ENCODE assay signal across 28 cellular contexts in the genomic region with DNA sequence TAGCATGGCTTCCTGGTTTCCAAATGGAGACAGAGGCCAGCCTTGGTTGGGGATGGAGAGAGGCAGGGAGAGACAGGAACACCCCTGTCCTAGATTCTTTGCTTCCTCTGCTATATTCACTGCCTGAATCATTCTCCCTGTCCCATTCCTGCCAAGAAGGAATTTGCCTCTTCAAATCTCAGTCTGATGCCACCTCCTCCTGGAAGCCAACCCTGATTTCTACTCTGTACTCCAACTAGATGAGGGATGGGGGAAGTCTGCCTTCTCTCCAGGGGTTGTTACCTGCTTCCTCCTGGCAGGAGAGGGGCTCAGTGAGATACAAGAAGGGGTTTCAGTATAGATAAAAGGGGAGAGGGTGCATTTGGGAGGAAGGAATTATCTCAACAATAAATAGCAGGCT. TPM values are rescaled to one million over a fixed set of nuclear protein-coding genes. Genes with fewer than 3 reads are reported as not detected.
"Had no signal": no experiment of that assay in that cellular context is flagged by ENCODE, and none has a peak within 500 bp of the region (broad histone marks: within the 10 kb centered on the region; RNA-seq: fewer than 3 reads in every experiment).

No MANE protein-coding gene starts in this region.

- H3K4me3 ChIP-seq: ascending aorta, body of pancreas, SK-N-MC had no signal

- H3K27ac ChIP-seq: ascending aorta, body of pancreas, SK-N-MC had no signal

- H3K4me3 Mint-ChIP-seq: activated CD4-positive, alpha-beta memory T cell treated with anti-CD3 and anti-CD28 coated beads, Interleukin-2, amount 10 ng/mL, durations not matched to agents 7 days and 5 days; activated T-cell treated with anti-CD3 and anti-CD28 coated beads, Interleukin-2, amount 50 U/mL, for 72 hours; T-cell had no signal

- H3K36me3 Mint-ChIP-seq: T-cell had no signal

- H3K9me3 Mint-ChIP-seq: activated T-cell treated with anti-CD3 and anti-CD28 coated beads, Interleukin-2, amount 50 U/mL, for 72 hours; activated T-helper 2 cell treated with anti-CD3 and anti-CD28 coated beads, Interferon-gamma antibody, Interleukin-2, Interleukin-4, amounts not matched to agents 10 μg/mL and 5 μg/mL and 100 μg/mL, durations not matched to agents 14 hours and 24 hours and 36 hours; T-cell had no signal

- H3K36me3 ChIP-seq: ascending aorta had no signal

- H3K27ac Mint-ChIP-seq: activated CD4-positive, alpha-beta memory T cell treated with anti-CD3 and anti-CD28 coated beads, Interleukin-2, amount 10 ng/mL, durations not matched to agents 7 days and 5 days; activated T-cell treated with anti-CD3 and anti-CD28 coated beads, Interleukin-2, amount 50 U/mL, for 72 hours; activated T-helper 2 cell treated with anti-CD3 and anti-CD28 coated beads, Interferon-gamma antibody, Interleukin-2, Interleukin-4, amounts not matched to agents 10 μg/mL and 5 μg/mL and 100 μg/mL, durations not matched to agents 14 hours and 24 hours and 36 hours had no signal

- H3K4me1 ChIP-seq: ascending aorta, body of pancreas had no signal

- FAIRE-seq: bronchial epithelial cell had no signal

- DNase-seq: activated CD4-positive, alpha-beta memory T cell treated with anti-CD3 and anti-CD28 coated beads, Interleukin-2, amount 10 ng/mL, durations not matched to agents 7 days and 5 days; activated CD4-positive, alpha-beta T cell treated with anti-CD3 and anti-CD28 coated beads, Interleukin-2, amount 50 U/mL, for 1 hour; activated gamma-delta T cell treated with Interleukin-2 at 50 U/mL for 16 hours; activated T-cell treated with anti-CD3 and anti-CD28 coated beads, Interleukin-2, amount 50 U/mL, for 72 hours; amniotic stem cell; body of pancreas; central memory CD4-positive, alpha-beta T cell; Karpas-422; MM.1S; NCI-H1105; NCI-H1436 treated with DMSO at 0.1 percent for 48 hours; NCI-H187; NCI-H2081; NCI-H510A treated with DMSO at 0.1 percent for 48 hours; NCI-H69; NK-92 treated with Interleukin-12 subunit alpha and Interleukin-12 subunit beta, amount 100 ng/mL, for 24 hours; OCI-M1; RPMI8226; T-cell had no signal

- H3K9me3 ChIP-seq: ascending aorta, body of pancreas had no signal

- H3K27me3 ChIP-seq: ascending aorta had no signal

- ATAC-seq: activated CD4-positive, CD25-positive, alpha-beta regulatory T cell treated with anti-CD3 and anti-CD28 coated beads, Interleukin-2, amount 50 U/mL, for 24 hours; activated T-cell treated with anti-CD3 and anti-CD28 coated beads, Interleukin-2, amount 50 U/mL, for 72 hours; body of pancreas; Panc1; Right ventricle myocardium inferior; T-cell had no signal

- H3K27me3 Mint-ChIP-seq: T-cell had no signal

RNA-seq across cellular contexts. Expression of a gene that starts 1.3 kb away (rescaled TPM):
- total RNA-seq: activated CD4-positive, alpha-beta memory T cell treated with anti-CD3 and anti-CD28 coated beads, Interleukin-2, amount 10 ng/mL, durations not matched to agents 7 days and 5 days; activated CD8-positive, alpha-beta memory T cell treated with anti-CD3 and anti-CD28 coated beads for 36 hours; activated T-cell treated with anti-CD3 and anti-CD28 coated beads, Interleukin-2, amount 50 U/mL, for 72 hours; activated T-helper 2 cell treated with anti-CD3 and anti-CD28 coated beads, Interferon-gamma antibody, Interleukin-2, Interleukin-4, amounts not matched to agents 10 μg/mL and 5 μg/mL and 100 μg/mL, durations not matched to agents 14 hours and 24 hours and 36 hours; ascending aorta; body of pancreas; bronchial epithelial cell; chondrocyte; Right ventricle myocardium inferior; T-cell had no signal

RNA-seq across cellular contexts. Expression of a gene that starts 21.5 kb away (rescaled TPM):
- total RNA-seq: activated CD4-positive, alpha-beta memory T cell treated with anti-CD3 and anti-CD28 coated beads, Interleukin-2, amount 10 ng/mL, durations not matched to agents 7 days and 5 days; activated CD8-positive, alpha-beta memory T cell treated with anti-CD3 and anti-CD28 coated beads for 36 hours; activated T-cell treated with anti-CD3 and anti-CD28 coated beads, Interleukin-2, amount 50 U/mL, for 72 hours; activated T-helper 2 cell treated with anti-CD3 and anti-CD28 coated beads, Interferon-gamma antibody, Interleukin-2, Interleukin-4, amounts not matched to agents 10 μg/mL and 5 μg/mL and 100 μg/mL, durations not matched to agents 14 hours and 24 hours and 36 hours; ascending aorta; body of pancreas; bronchial epithelial cell; chondrocyte; Right ventricle myocardium inferior; T-cell had no signal
